26 cellular contexts compared by ENCODE assay signal in the genomic region with DNA sequence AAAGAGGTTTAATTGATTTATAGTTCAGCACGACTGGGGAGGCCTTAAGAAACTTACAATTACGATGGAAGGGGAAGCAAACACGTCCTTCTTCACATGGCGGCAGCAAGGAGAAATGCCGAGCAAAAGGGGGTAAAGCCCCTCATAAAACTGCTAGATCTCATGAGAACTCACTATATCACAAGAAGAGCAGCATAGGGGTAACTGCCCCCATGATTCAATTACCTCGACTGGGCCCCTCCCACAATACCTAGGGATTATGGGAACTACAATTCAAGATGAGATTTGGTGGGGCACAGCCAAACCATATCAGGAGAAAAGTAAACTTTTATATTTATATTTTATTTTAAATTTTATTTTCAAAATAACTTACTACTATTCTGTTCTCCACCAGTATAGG.
"Had no signal": no experiment of that assay in that cellular context is flagged by ENCODE, and none has a peak within 500 bp of the region (broad histone marks: within the 10 kb centered on the region; RNA-seq: fewer than 3 reads in every experiment).

No MANE protein-coding gene starts in this region.

- ATAC-seq: stimulated activated effector memory CD8-positive, alpha-beta T cell treated with anti-CD3 and anti-CD28 coated beads, Interleukin-12 subunit alpha, Interleukin-12 subunit beta, amount 100 ng/mL, for 72 hours; stimulated activated memory B cell treated with anti-CD40 and anti-IgM and Interleukin-4, amounts not matched to agents 10 μg/mL and 1 μg/mL and 100 μg/mL, for 72 hours; stimulated activated naive B cell treated with anti-CD40 and anti-IgM and Interleukin-4, amounts not matched to agents 10 μg/mL and 1 μg/mL and 100 μg/mL, for 72 hours; stimulated activated naive CD8-positive, alpha-beta T cell treated with anti-CD3 and anti-CD28 coated beads, Interleukin-15, amount 100 ng/mL, for 72 hours; stimulated activated naive CD8-positive, alpha-beta T cell treated with anti-CD3 and anti-CD28 coated beads, Interleukin-15, Interleukin-2, amounts not matched to agents 100 U/mL and 50 U/mL, for 24 hours; upper lobe of right lung had no signal

- DNase-seq: stimulated activated CD4-positive, alpha-beta T cell treated with anti-CD3 and anti-CD28 coated beads, Interleukin-2, amount 100 ng/mL, for 48 hours; stimulated activated CD4-positive, alpha-beta T cell treated with anti-CD3 and anti-CD28 coated beads, Interleukin-4, amount 100 ng/mL, for 1 hour; stimulated activated CD4-positive, alpha-beta T cell treated with anti-CD3 and anti-CD28 coated beads, Interleukin-4, amount 100 ng/mL, for 24 hours; stimulated activated CD4-positive, alpha-beta T cell treated with anti-CD3 and anti-CD28 coated beads, Interleukin-4, amount 100 ng/mL, for 4 hours; stimulated activated CD8-positive, alpha-beta memory T cell treated with anti-CD3 and anti-CD28 coated beads, Interleukin-4, amount 100 ng/mL, for 48 hours; stimulated activated naive B cell treated with anti-CD40 and anti-IgM and Interleukin-4, amounts not matched to agents 10 μg/mL and 1 μg/mL and 100 μg/mL, for 72 hours; stimulated activated naive CD4-positive, alpha-beta T cell; stimulated activated naive CD4-positive, alpha-beta T cell treated with Interleukin-2 at 50 U/mL for 16 hours; stimulated activated naive CD8-positive, alpha-beta T cell treated with anti-CD3 and anti-CD28 coated beads, Interleukin-15, amount 100 ng/mL, for 72 hours; stimulated activated naive CD8-positive, alpha-beta T cell treated with anti-CD3 and anti-CD28 coated beads, Interleukin-15, Interleukin-2, amounts not matched to agents 100 U/mL and 50 U/mL, for 24 hours; stomach; substantia nigra; testis; thyroid gland; transverse colon; trophoblast cell; upper lobe of left lung; upper lobe of right lung; uterus had no signal

- H3K4me1 ChIP-seq: stomach, suprapubic skin, testis, thyroid gland, tibial artery, transverse colon, upper lobe of left lung, upper lobe of right lung, uterus, vagina had no signal

- H3K4me3 ChIP-seq: stomach, suprapubic skin, testis, thoracic aorta, thyroid gland, tibial artery, tibial nerve, transverse colon, upper lobe of left lung, upper lobe of right lung, uterus, vagina had no signal

- H3K36me3 ChIP-seq: stomach, suprapubic skin, thoracic aorta, thyroid gland, tibial artery, tibial nerve, transverse colon, upper lobe of left lung, upper lobe of right lung, uterus, vagina had no signal

- H3K27me3 ChIP-seq: stomach, suprapubic skin, testis, thyroid gland, tibial artery, tibial nerve, transverse colon, upper lobe of left lung, upper lobe of right lung, uterus, vagina had no signal

- H3K9me3 ChIP-seq: suprapubic skin, testis, thoracic aorta, thyroid gland, tibial artery, transverse colon, upper lobe of left lung, upper lobe of right lung, uterus, vagina had no signal
